1 cellular context compared by ENCODE assay signal in genomic region chr7:11623093-11623678, GRCh38.
TF ChIP-seq lines count a peak whose summit lies in the region.

No MANE protein-coding gene starts in this region.

TF ChIP-seq in A549, 52 proteins besides CTCF, POLR2A, EP300 and RAD21 (continued from another document):
- TF ChIP-seq REST (IDR thresholded peaks at IDR 0.05) (no peak), POLR2AphosphoS2 (conservative IDR thresholded peaks at IDR 0.05; ENCODE audit: low read length) (no peak), MYC (IDR thresholded peaks at IDR 0.05; ENCODE audit: borderline replicate concordance, low read length) (no peak), TFCP2L1 (CRISPR knock-in tag; IDR thresholded peaks at IDR 0.05) (no peak), EHMT2 (IDR thresholded peaks at IDR 0.05; ENCODE audit: low read depth) (no peak), PBX3 (IDR thresholded peaks at IDR 0.05) (no peak), NPAS2 (CRISPR knock-in tag; IDR thresholded peaks at IDR 0.05; ENCODE audit: borderline replicate concordance) (no peak), HOXA7 (CRISPR knock-in tag; IDR thresholded peaks at IDR 0.05) (no peak), HOXB13 (CRISPR knock-in tag; IDR thresholded peaks at IDR 0.05; ENCODE audit: low read depth) (no peak), USF2 (IDR thresholded peaks at IDR 0.05) (no peak), CBX8 (IDR thresholded peaks at IDR 0.05) (no peak), BHLHE40 (IDR thresholded peaks at IDR 0.05; ENCODE audit: low read depth, low read length) (no peak), ELK1 (IDR thresholded peaks at IDR 0.05; ENCODE audit: low read depth, low read length) (no peak), CHD4 (IDR thresholded peaks at IDR 0.05; ENCODE audit: borderline replicate concordance) (no peak)
